Comparison of ENCODE assay signal across 8 cellular contexts in genomic region chr2:171894612-171894947, GRCh38. TPM values are rescaled to one million over a fixed set of nuclear protein-coding genes. Genes with fewer than 3 reads are reported as not detected.
A peak's percentile ranks its signal among the peaks of the same experiment; 100 is the strongest.
DNase-seq lines count a peak whose midpoint lies in the region; ATAC-seq and TF ChIP-seq lines count a peak whose summit lies in the region.

No MANE protein-coding gene starts in this region.

- ATAC-seq in PC-3: no peak
- ATAC-seq in HG02852 (IDR thresholded peaks at IDR 0.05; ENCODE audit: unreplicated experiment): no peak
- ATAC-seq in GM21576 (IDR thresholded peaks at IDR 0.05; ENCODE audit: unreplicated experiment): no peak
- ATAC-seq in HG02884 (IDR thresholded peaks at IDR 0.05; ENCODE audit: unreplicated experiment): no peak

- H3K36me3 Mint-ChIP-seq in CD8-positive, alpha-beta memory T cell: peaks cover 0 to 26% (median 10%) of the 10 kb centered on the region in 3 donors
- H3K36me3 Mint-ChIP-seq in osteocyte (ENCODE audit: unreplicated experiment): no peaks in the 10 kb centered on the region

- no peaks in the 10 kb centered on the region for H3K9me3 ChIP-seq in CD8-positive, alpha-beta memory T cell (ENCODE audit: low read length)
- H3K9me3 ChIP-seq in PC-3 (ENCODE audit: low read length): no peaks in the 10 kb centered on the region

- no peak for DNase-seq in CD8-positive, alpha-beta memory T cell
- no peak for DNase-seq in PC-3
- no peak for DNase-seq in epithelial cell of esophagus (ENCODE audit: low read depth)
- DNase-seq in osteocyte (ENCODE audit: extremely low spot score, unreplicated experiment): no peak
- DNase-seq in stimulated activated CD4-positive, alpha-beta T cell treated with anti-CD3 and anti-CD28 coated beads, Interleukin-2, amount 100 ng/mL, for 48 hours: no peak

- H4K20me1 ChIP-seq in PC-3 (ENCODE audit: low read length): no peaks in the 10 kb centered on the region

- no peaks in the 10 kb centered on the region for H3F3A ChIP-seq in PC-3 (ENCODE audit: low read length, unreplicated experiment)

- H3K4me3 Mint-ChIP-seq in CD8-positive, alpha-beta memory T cell: peak overlapping the region; percentile 94 to 99 (median 97)
- H3K4me3 Mint-ChIP-seq in osteocyte (ENCODE audit: unreplicated experiment): peak overlapping the region; percentile 92

- H3K4me3 ChIP-seq in CD8-positive, alpha-beta memory T cell (ENCODE audit: low read length): peak overlapping the region; percentile 97
- H3K4me3 ChIP-seq in PC-3 (ENCODE audit: low read length) (peak overlapping the region; percentile 99), epithelial cell of esophagus (ENCODE audit: low read length) (peak overlapping the region; percentile 89)

- intact Hi-C loops in PC-3 (cut with micrococcal nuclease): loop anchor here (2.0 kb wide), 1 partner anchor 28 kb away; the partner anchor contains the start of gene HAT1

- BruUV-seq in PC-3 (replicated peaks; lab: Mats Ljungman, UMichigan): TSS peak; percentile 92

- CTCF ChIA-PET in CD8-positive, alpha-beta memory T cell (lab: Charles Lee): interaction anchor here (0.6 to 1.2 kb wide), 2 partner anchors 23 to 41 kb away, joined by 3 read pairs; no protein-coding TSS in a partner anchor
- CTCF ChIA-PET in PC-3 (lab: Charles Lee): interaction anchor here (1.3 kb wide), 1 partner anchor 233 kb away, joined by 3 read pairs; no protein-coding TSS in a partner anchor

- H3K4me2 ChIP-seq in PC-3 (ENCODE audit: low read length): peak overlapping the region; percentile 90

- no peaks in the 10 kb centered on the region for H3K36me3 ChIP-seq in CD8-positive, alpha-beta memory T cell (ENCODE audit: insufficient read depth, low read length)
- no peaks in the 10 kb centered on the region for H3K36me3 ChIP-seq in PC-3 (ENCODE audit: low read depth, low read length)

- peak overlapping the region; percentile 15 to 93 (median 78) for H3K27ac Mint-ChIP-seq in CD8-positive, alpha-beta memory T cell
- peak overlapping the region; percentile 82 for H3K27ac Mint-ChIP-seq in osteocyte (ENCODE audit: unreplicated experiment)

- peaks cover 15% of the 10 kb centered on the region for H3K79me2 ChIP-seq in PC-3 (ENCODE audit: low read length)

- POLR2A ChIA-PET in CD8-positive, alpha-beta memory T cell (lab: Charles Lee): interaction anchor here (2.3 kb wide), 1 partner anchor 28 kb away, joined by 13 read pairs; the partner anchor contains the start of gene HAT1
- POLR2A ChIA-PET in PC-3 (lab: Charles Lee; ENCODE audit: unreplicated experiment): no interaction called here

- H3K9me2 ChIP-seq in PC-3 (replicated peaks; ENCODE audit: low read length): no peaks in the 10 kb centered on the region

- peak overlapping the region; percentile 99 for H2AFZ ChIP-seq in PC-3 (ENCODE audit: low read length)

- H3K27ac ChIP-seq in CD8-positive, alpha-beta memory T cell (ENCODE audit: low read depth, low read length): peak overlapping the region; percentile 62
- peak overlapping the region; percentile 28 for H3K27ac ChIP-seq in PC-3 (ENCODE audit: low read length)

- peaks cover 0 to 2% (median 0%) of the 10 kb centered on the region in 5 donors for H3K9me3 Mint-ChIP-seq in CD8-positive, alpha-beta memory T cell
- H3K9me3 Mint-ChIP-seq in osteocyte (ENCODE audit: unreplicated experiment): no peaks in the 10 kb centered on the region

- peaks cover 17% of the 10 kb centered on the region for H3K4me1 ChIP-seq in CD8-positive, alpha-beta memory T cell (ENCODE audit: insufficient read depth, low read length)
- H3K4me1 ChIP-seq in PC-3 (ENCODE audit: insufficient read depth, low read length): peaks cover 12% of the 10 kb centered on the region

- H3K4me1 Mint-ChIP-seq in CD8-positive, alpha-beta memory T cell: peaks cover 35 to 48% (median 45%) of the 10 kb centered on the region in 3 donors
- peaks cover 46% of the 10 kb centered on the region for H3K4me1 Mint-ChIP-seq in osteocyte (ENCODE audit: unreplicated experiment)

- H3K27me3 ChIP-seq in CD8-positive, alpha-beta memory T cell (ENCODE audit: insufficient read depth, low read length, poor library complexity, severe bottlenecking): no peaks in the 10 kb centered on the region
- no peaks in the 10 kb centered on the region for H3K27me3 ChIP-seq in PC-3 (ENCODE audit: low read length)

- H3K27me3 Mint-ChIP-seq in CD8-positive, alpha-beta memory T cell: peaks cover 6 to 8% of the 10 kb centered on the region in 2 donors
- H3K27me3 Mint-ChIP-seq in osteocyte (ENCODE audit: unreplicated experiment): no peaks in the 10 kb centered on the region

- TF ChIP-seq CTCF in PC-3 (conservative IDR thresholded peaks at IDR 0.05; ENCODE audit: low read depth, low read length) (no peak), epithelial cell of esophagus (IDR thresholded peaks at IDR 0.05; ENCODE audit: insufficient read depth, low read depth, low read length, missing control alignments) (no peak), osteocyte (IDR thresholded peaks at IDR 0.05) (no peak)

- peak overlapping the region; percentile 78 for H3K9ac ChIP-seq in PC-3 (ENCODE audit: low read length)

RNA-seq across cellular contexts. Expression of gene SLC25A12, which starts 0.5 kb away (rescaled TPM):
- 10 to 100 TPM; 22.2 to 22.9 TPM for total RNA-seq in CD8-positive, alpha-beta memory T cell
- 12.8 TPM for polyA plus RNA-seq in CD8-positive, alpha-beta memory T cell
- total RNA-seq in PC-3 (2014; rRNA removed): 18.4 and 21.4 TPM in 2 replicates
- 16.5 and 18.7 TPM in 2 replicates for total RNA-seq in osteocyte

RNA-seq across cellular contexts. Expression of gene HAT1, which starts 27.7 kb away (rescaled TPM):
- total RNA-seq in CD8-positive, alpha-beta memory T cell: 10 to 100 TPM; 85.1 to 88.7 TPM
- polyA plus RNA-seq in CD8-positive, alpha-beta memory T cell: 65.6 TPM
- total RNA-seq in PC-3 (2014; rRNA removed) (58.7 and 76.8 TPM in 2 replicates), osteocyte (44.6 and 45.7 TPM in 2 replicates)
